20 cellular contexts compared by ENCODE assay signal in genomic region chr5:102889033-102889432, GRCh38.
"Had no signal": no experiment of that assay in that cellular context is flagged by ENCODE, and none has a peak within 500 bp of the region (broad histone marks: within the 10 kb centered on the region; RNA-seq: fewer than 3 reads in every experiment).

No MANE protein-coding gene starts in this region.

- H3K9me3 ChIP-seq: esophagus muscularis mucosa, heart right ventricle, sigmoid colon, transverse colon had no signal

- ATAC-seq: activated naive CD4-positive, alpha-beta T cell treated with anti-CD3 and anti-CD28 coated beads, Interleukin-2, amount 50 U/mL, for 72 hours; activated T-helper 17 cell treated with anti-CD3 and anti-CD28 coated beads, Interleukin-2, amount 50 U/mL, for 72 hours; left lobe of liver; naive thymus-derived CD8-positive, alpha-beta T cell; stimulated activated naive B cell treated with anti-CD40 and anti-IgM and Interleukin-4, amounts not matched to agents 10 μg/mL and 1 μg/mL and 100 μg/mL, for 72 hours; T-cell had no signal

- H3K4me3 ChIP-seq: esophagus muscularis mucosa, heart right ventricle, sigmoid colon, smooth muscle cell, transverse colon had no signal

- H3K4me1 ChIP-seq: parathyroid adenoma, transverse colon had no signal

- H3K36me3 ChIP-seq: esophagus muscularis mucosa, heart right ventricle, sigmoid colon, transverse colon had no signal

- H3K4me2 ChIP-seq: smooth muscle cell had no signal

- H2AFZ ChIP-seq: parathyroid adenoma had no signal

- H3K27ac ChIP-seq: esophagus muscularis mucosa, heart right ventricle, parathyroid adenoma, sigmoid colon, transverse colon had no signal

- H3K9ac ChIP-seq: parathyroid adenoma had no signal

- DNase-seq: activated CD8-positive, alpha-beta memory T cell treated with anti-CD3 and anti-CD28 coated beads for 24 hours; activated CD8-positive, alpha-beta memory T cell treated with anti-CD3 and anti-CD28 coated beads, Interleukin-2, amount 50 U/mL, for 4 hours; activated T-cell treated with anti-CD3 and anti-CD28 coated beads, Interleukin-2, amount 50 U/mL, for 24 hours; aorta; caudate nucleus; effector memory CD4-positive, alpha-beta T cell; heart right ventricle; kidney; naive thymus-derived CD8-positive, alpha-beta T cell; sigmoid colon; stimulated activated CD4-positive, alpha-beta T cell treated with anti-CD3 and anti-CD28 coated beads, Interleukin-15, amount 100 ng/mL, for 24 hours; stimulated activated naive B cell treated with anti-CD40 and anti-IgM and Interleukin-4, amounts not matched to agents 10 μg/mL and 1 μg/mL and 100 μg/mL, for 72 hours; T-cell; transverse colon had no signal

- H3K27me3 ChIP-seq: esophagus muscularis mucosa, heart right ventricle, sigmoid colon, transverse colon had no signal
